In genomic region chr3:141388823-141389617, GRCh38 we compare ENCODE assay signal across 9 cellular contexts. TPM values are rescaled to one million over a fixed set of nuclear protein-coding genes. Genes with fewer than 3 reads are reported as not detected.
DNase-seq lines count a peak whose midpoint lies in the region; ATAC-seq and TF ChIP-seq lines count a peak whose summit lies in the region.
"Had no signal": no experiment of that assay in that cellular context is flagged by ENCODE, and none has a peak within 500 bp of the region (broad histone marks: within the 10 kb centered on the region; RNA-seq: fewer than 3 reads in every experiment).

No MANE protein-coding gene starts in this region.

- DNase-seq in natural killer cell treated with Interleukin-12 subunit alpha and Interleukin-12 subunit beta and Interleukin-15 and Interleukin-18, amount 100 ng/mL, for 72 hours (ENCODE audit: low spot score), result no peak
- DNase-seq in natural killer cell, result no peak
- no peak for DNase-seq in T-helper 17 cell
- peak in 1 of 2 donors; percentile 79 for DNase-seq in foreskin fibroblast
- DNase-seq in iPS-NIHi7 (ENCODE audit: extremely low spot score), result no peak
- no peak for DNase-seq in glomerular visceral epithelial cell (ENCODE audit: extremely low spot score)
- DNase-seq in Right ventricle myocardium superior, result no peak
- no peak for DNase-seq in NCI-H226
- DNase-seq: DND-41 had no signal

- peaks cover 3 to 11% of the 10 kb centered on the region in 2 donors for H3K4me1 Mint-ChIP-seq in natural killer cell treated with Interleukin-12 subunit alpha and Interleukin-12 subunit beta and Interleukin-15 and Interleukin-18, amount 100 ng/mL, for 72 hours (ENCODE audit: low read depth in 2 of 2)
- H3K4me1 Mint-ChIP-seq in natural killer cell (peaks cover 4 to 5% of the 10 kb centered on the region in 2 donors), T-helper 17 cell (peaks cover 18% of the 10 kb centered on the region)

- no peaks in the 10 kb centered on the region for H3K27me3 Mint-ChIP-seq in natural killer cell treated with Interleukin-12 subunit alpha and Interleukin-12 subunit beta and Interleukin-15 and Interleukin-18, amount 100 ng/mL, for 72 hours
- H3K27me3 Mint-ChIP-seq in natural killer cell (ENCODE audit: low read depth in 2 of 2) (peaks cover 12 to 23% of the 10 kb centered on the region in 2 donors), T-helper 17 cell (peaks cover 7% of the 10 kb centered on the region)

- peak overlapping the region; percentile 80 for H3K4me3 Mint-ChIP-seq in natural killer cell treated with Interleukin-12 subunit alpha and Interleukin-12 subunit beta and Interleukin-15 and Interleukin-18, amount 100 ng/mL, for 72 hours
- no peak overlapping the region for H3K4me3 Mint-ChIP-seq in natural killer cell
- H3K4me3 Mint-ChIP-seq in T-helper 17 cell, result peak overlapping the region; percentile 85

- intact Hi-C loops in natural killer cell (cut with micrococcal nuclease) (no loop called here), Right ventricle myocardium superior (cut with DNase I) (no loop called here)

- H3K9me3 ChIP-seq in T-helper 17 cell (ENCODE audit: control insufficient read depth, low read length, poor library complexity, severe bottlenecking), result no peaks in the 10 kb centered on the region

- H3K27ac Mint-ChIP-seq in natural killer cell treated with Interleukin-12 subunit alpha and Interleukin-12 subunit beta and Interleukin-15 and Interleukin-18, amount 100 ng/mL, for 72 hours, result peak overlapping the region; percentile 26 to 29
- peak overlapping the region in 1 of 2 donors; percentile 36 for H3K27ac Mint-ChIP-seq in natural killer cell
- peak overlapping the region; percentile 93 for H3K27ac Mint-ChIP-seq in T-helper 17 cell

- peak in 1 of 2 donors; percentile 51 for ATAC-seq in natural killer cell treated with Interleukin-12 subunit alpha and Interleukin-12 subunit beta and Interleukin-15 and Interleukin-18, amount 100 ng/mL, for 72 hours
- ATAC-seq in natural killer cell (no peak), T-helper 17 cell (peak; percentile 37), Right ventricle myocardium superior (ENCODE audit: poor library complexity) (no peak)

- H3K9me3 Mint-ChIP-seq in natural killer cell treated with Interleukin-12 subunit alpha and Interleukin-12 subunit beta and Interleukin-15 and Interleukin-18, amount 100 ng/mL, for 72 hours, result no peaks in the 10 kb centered on the region
- no peaks in the 10 kb centered on the region for H3K9me3 Mint-ChIP-seq in natural killer cell

- TF ChIP-seq CTCF in natural killer cell (IDR thresholded peaks at IDR 0.05) (no peak), foreskin fibroblast (IDR thresholded peaks at IDR 0.05; ENCODE audit: low read depth, low read length) (no peak)

- peak overlapping the region; percentile 50 to 79 for H3K4me3 ChIP-seq in foreskin fibroblast (ENCODE audit: low read depth in 1 of 2, low read length in 2 of 2)

- H3K36me3 Mint-ChIP-seq in natural killer cell treated with Interleukin-12 subunit alpha and Interleukin-12 subunit beta and Interleukin-15 and Interleukin-18, amount 100 ng/mL, for 72 hours, result no peaks in the 10 kb centered on the region
- H3K36me3 Mint-ChIP-seq in natural killer cell (no peaks in the 10 kb centered on the region), T-helper 17 cell (ENCODE audit: low read depth) (peaks cover 5% of the 10 kb centered on the region)

RNA-seq across cellular contexts. Expression of gene ZBTB38, which starts 20.7 kb away (rescaled TPM):
- total RNA-seq in natural killer cell treated with Interleukin-12 subunit alpha and Interleukin-12 subunit beta and Interleukin-15 and Interleukin-18, amount 100 ng/mL, for 72 hours, result 10 to 100 TPM; 24.5 to 29.5 TPM
- total RNA-seq in natural killer cell (10 to 100 TPM; 40.3 to 68.3 (median 56.7) TPM), T-helper 17 cell (10 to 100 TPM; 51.6 to 54.0 TPM), Right ventricle myocardium superior (89.6 TPM)
